In the genomic region with DNA sequence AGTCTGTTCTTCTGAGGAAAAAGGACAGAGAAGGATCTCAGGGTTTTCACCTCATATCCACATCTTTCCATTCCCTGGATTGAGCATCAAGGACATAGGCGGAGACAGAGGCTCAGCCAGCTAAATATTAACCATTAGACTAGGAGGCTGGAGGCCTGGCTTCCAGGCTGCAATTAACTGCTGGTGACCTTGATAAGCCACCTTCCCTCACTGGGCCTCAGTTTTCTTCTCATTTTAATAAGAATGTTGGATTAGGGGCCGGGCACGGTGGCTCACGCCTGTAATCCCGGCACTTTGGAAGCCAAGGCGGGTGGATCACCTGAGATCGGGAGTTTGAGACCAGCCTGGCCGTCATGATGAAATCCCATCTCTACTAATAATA, we compare ENCODE assay signal across 23 cellular contexts.
"Had no signal": no experiment of that assay in that cellular context is flagged by ENCODE, and none has a peak within 500 bp of the region (broad histone marks: within the 10 kb centered on the region; RNA-seq: fewer than 3 reads in every experiment).

No MANE protein-coding gene starts in this region.

- H3K4me1 Mint-ChIP-seq: nephron had no signal

- H3K4me3 ChIP-seq: coronary artery, left ventricle myocardium inferior, lung, smooth muscle cell had no signal

- H3K9me3 Mint-ChIP-seq: endodermal cell, naive B cell, nephron, type B pancreatic cell had no signal

- H3K27ac Mint-ChIP-seq: endodermal cell, naive B cell, type B pancreatic cell had no signal

- H3K36me3 ChIP-seq: left ventricle myocardium inferior, neutrophil had no signal

- H3K27ac ChIP-seq: coronary artery, foreskin keratinocyte, left ventricle myocardium inferior, neutrophil had no signal

- H3K4me1 ChIP-seq: foreskin keratinocyte had no signal

- H3K9me3 ChIP-seq: left ventricle myocardium inferior, neutrophil had no signal

- FAIRE-seq: endothelial cell of umbilical vein, islet of Langerhans, urothelium cell line had no signal

- ATAC-seq: foreskin keratinocyte, right cardiac atrium had no signal

- DNase-seq: effector CD4-positive, alpha-beta T cell; endodermal cell; erythroblast; foreskin keratinocyte; head of caudate nucleus; hypothalamus; kidney glomerular epithelial cell; left ventricle myocardium inferior; mesenchymal stem cell; midbrain; naive B cell; right cardiac atrium; stimulated activated CD4-positive, alpha-beta T cell treated with anti-CD3 and anti-CD28 coated beads, Interleukin-2, amount 100 ng/mL, for 48 hours; stimulated activated naive CD4-positive, alpha-beta T cell treated with Interleukin-2 at 50 U/mL for 16 hours had no signal

- H3K4me2 ChIP-seq: smooth muscle cell had no signal

- H3K36me3 Mint-ChIP-seq: naive B cell, type B pancreatic cell had no signal

- H3K27me3 Mint-ChIP-seq: type B pancreatic cell had no signal

- H3K4me3 Mint-ChIP-seq: endodermal cell, naive B cell, nephron, type B pancreatic cell had no signal
